In genomic region chr6:134539865-134540323, GRCh38 we compare ENCODE assay signal across 8 cellular contexts.
DNase-seq lines count a peak whose midpoint lies in the region; TF ChIP-seq lines count a peak whose summit lies in the region.
"Had no signal": no experiment of that assay in that cellular context is flagged by ENCODE, and none has a peak within 500 bp of the region (broad histone marks: within the 10 kb centered on the region; RNA-seq: fewer than 3 reads in every experiment).

No MANE protein-coding gene starts in this region.

- H3K36me3 ChIP-seq in left ventricle myocardium inferior (no peaks in the 10 kb centered on the region), smooth muscle cell (ENCODE audit: low read depth) (no peaks in the 10 kb centered on the region)

- H3F3A ChIP-seq in smooth muscle cell (ENCODE audit: low read depth): no peaks in the 10 kb centered on the region

- no peak overlapping the region for H2AFZ ChIP-seq in smooth muscle cell (ENCODE audit: low read depth)

- TF ChIP-seq CTCF in left ventricle myocardium inferior (IDR thresholded peaks at IDR 0.05; ENCODE audit: borderline replicate concordance) (no peak), smooth muscle cell (IDR thresholded peaks at IDR 0.05; ENCODE audit: borderline replicate concordance, insufficient read depth, poor library complexity, severe bottlenecking) (no peak), mesothelial cell of epicardium (IDR thresholded peaks at IDR 0.05; ENCODE audit: unreplicated experiment) (no peak)

- H3K79me2 ChIP-seq in smooth muscle cell (ENCODE audit: low read depth): no peaks in the 10 kb centered on the region

- no peaks in the 10 kb centered on the region for H3K27me3 Mint-ChIP-seq in activated CD4-positive, alpha-beta memory T cell treated with anti-CD3 and anti-CD28 coated beads, Interleukin-2, amount 10 ng/mL, durations not matched to agents 7 days and 5 days
- H3K27me3 Mint-ChIP-seq in mesothelial cell of epicardium (ENCODE audit: low read depth): no peaks in the 10 kb centered on the region

- H3K4me3 Mint-ChIP-seq in activated CD4-positive, alpha-beta memory T cell treated with anti-CD3 and anti-CD28 coated beads, Interleukin-2, amount 10 ng/mL, durations not matched to agents 7 days and 5 days: no peak overlapping the region
- H3K4me3 Mint-ChIP-seq in mesothelial cell of epicardium: no peak overlapping the region

- 57% methylated on average over 7 of the region's 7 CpGs for WGBS in smooth muscle cell (ENCODE audit: low lambda C conversion rate)

- H3K36me3 Mint-ChIP-seq in activated CD4-positive, alpha-beta memory T cell treated with anti-CD3 and anti-CD28 coated beads, Interleukin-2, amount 10 ng/mL, durations not matched to agents 7 days and 5 days (ENCODE audit: low read depth): peaks cover 5% of the 10 kb centered on the region
- no peaks in the 10 kb centered on the region for H3K36me3 Mint-ChIP-seq in mesothelial cell of epicardium

- H3K4me1 Mint-ChIP-seq in activated CD4-positive, alpha-beta memory T cell treated with anti-CD3 and anti-CD28 coated beads, Interleukin-2, amount 10 ng/mL, durations not matched to agents 7 days and 5 days: peaks cover 20% of the 10 kb centered on the region
- H3K4me1 Mint-ChIP-seq in mesothelial cell of epicardium: peaks cover 3% of the 10 kb centered on the region

- H3K27me3 ChIP-seq in left ventricle myocardium inferior (ENCODE audit: low read depth) (no peaks in the 10 kb centered on the region), smooth muscle cell (ENCODE audit: low read depth) (no peaks in the 10 kb centered on the region)

- H3K4me3 ChIP-seq in left ventricle myocardium inferior (no peak overlapping the region), smooth muscle cell (no peak overlapping the region)

- H3K9me3 Mint-ChIP-seq in activated CD4-positive, alpha-beta memory T cell treated with anti-CD3 and anti-CD28 coated beads, Interleukin-2, amount 10 ng/mL, durations not matched to agents 7 days and 5 days: peaks cover 2% of the 10 kb centered on the region
- no peaks in the 10 kb centered on the region for H3K9me3 Mint-ChIP-seq in mesothelial cell of epicardium

- H4K20me1 ChIP-seq in smooth muscle cell (ENCODE audit: low read depth): no peaks in the 10 kb centered on the region

- no peak overlapping the region for H3K27ac Mint-ChIP-seq in activated CD4-positive, alpha-beta memory T cell treated with anti-CD3 and anti-CD28 coated beads, Interleukin-2, amount 10 ng/mL, durations not matched to agents 7 days and 5 days
- no peak overlapping the region for H3K27ac Mint-ChIP-seq in mesothelial cell of epicardium

- H3K4me2 ChIP-seq in smooth muscle cell: no peak overlapping the region

- DNase-seq in KG1 (lab: John Stamatoyannopoulos, UW) (peak; percentile 12), left ventricle myocardium inferior (no peak), smooth muscle cell (lab: John Stamatoyannopoulos, UW; ENCODE audit: unreplicated experiment) (no peak), NAMALWA (ENCODE audit: low spot score) (no peak), mesothelial cell of epicardium (ENCODE audit: low spot score in 2 of 2, unreplicated experiment in 2 of 2) (no peak), HPDE6-E6E7 (ENCODE audit: extremely low spot score) (no peak)
- peak; percentile 34 for DNase-seq in activated CD4-positive, alpha-beta memory T cell treated with anti-CD3 and anti-CD28 coated beads, Interleukin-2, amount 10 ng/mL, durations not matched to agents 7 days and 5 days
- DNase-seq: GF-D8 had no signal

- H3K9ac ChIP-seq in smooth muscle cell (ENCODE audit: low read depth): no peak overlapping the region

- H3K4me1 ChIP-seq in left ventricle myocardium inferior: peaks cover 23% of the 10 kb centered on the region
- H3K4me1 ChIP-seq in smooth muscle cell (ENCODE audit: low read depth): no peaks in the 10 kb centered on the region

- CTCF ChIA-PET in activated CD4-positive, alpha-beta memory T cell treated with anti-CD3 and anti-CD28 coated beads, Interleukin-2, amount 10 ng/mL, durations not matched to agents 7 days and 5 days (lab: Charles Lee): no interaction called here

- intact Hi-C loops in left ventricle myocardium inferior (cut with micrococcal nuclease): no loop called here

- H3K27ac ChIP-seq in left ventricle myocardium inferior (replicated peaks): peak overlapping the region; percentile 79
- peak overlapping the region; percentile 40 for H3K27ac ChIP-seq in smooth muscle cell (ENCODE audit: low read depth)

- no peaks in the 10 kb centered on the region for H3K9me3 ChIP-seq in left ventricle myocardium inferior (replicated peaks)
- H3K9me3 ChIP-seq in smooth muscle cell (replicated peaks; ENCODE audit: low read depth): no peaks in the 10 kb centered on the region

- POLR2A ChIA-PET in activated CD4-positive, alpha-beta memory T cell treated with anti-CD3 and anti-CD28 coated beads, Interleukin-2, amount 10 ng/mL, durations not matched to agents 7 days and 5 days (lab: Charles Lee): no interaction called here

Comparison
In these comparisons a context has a peak if more than half of its experiments do, and no peak if none do; other contexts are left out.
1. DNase-seq: peak in KG1 (single experiment) and activated CD4-positive, alpha-beta memory T cell treated with anti-CD3 and anti-CD28 coated beads, Interleukin-2, amount 10 ng/mL, durations not matched to agents 7 days and 5 days (single experiment); none in left ventricle myocardium inferior (single experiment), smooth muscle cell (single experiment), NAMALWA (single experiment), mesothelial cell of epicardium (0 of 2) and HPDE6-E6E7 (single experiment).